In the genomic region with DNA sequence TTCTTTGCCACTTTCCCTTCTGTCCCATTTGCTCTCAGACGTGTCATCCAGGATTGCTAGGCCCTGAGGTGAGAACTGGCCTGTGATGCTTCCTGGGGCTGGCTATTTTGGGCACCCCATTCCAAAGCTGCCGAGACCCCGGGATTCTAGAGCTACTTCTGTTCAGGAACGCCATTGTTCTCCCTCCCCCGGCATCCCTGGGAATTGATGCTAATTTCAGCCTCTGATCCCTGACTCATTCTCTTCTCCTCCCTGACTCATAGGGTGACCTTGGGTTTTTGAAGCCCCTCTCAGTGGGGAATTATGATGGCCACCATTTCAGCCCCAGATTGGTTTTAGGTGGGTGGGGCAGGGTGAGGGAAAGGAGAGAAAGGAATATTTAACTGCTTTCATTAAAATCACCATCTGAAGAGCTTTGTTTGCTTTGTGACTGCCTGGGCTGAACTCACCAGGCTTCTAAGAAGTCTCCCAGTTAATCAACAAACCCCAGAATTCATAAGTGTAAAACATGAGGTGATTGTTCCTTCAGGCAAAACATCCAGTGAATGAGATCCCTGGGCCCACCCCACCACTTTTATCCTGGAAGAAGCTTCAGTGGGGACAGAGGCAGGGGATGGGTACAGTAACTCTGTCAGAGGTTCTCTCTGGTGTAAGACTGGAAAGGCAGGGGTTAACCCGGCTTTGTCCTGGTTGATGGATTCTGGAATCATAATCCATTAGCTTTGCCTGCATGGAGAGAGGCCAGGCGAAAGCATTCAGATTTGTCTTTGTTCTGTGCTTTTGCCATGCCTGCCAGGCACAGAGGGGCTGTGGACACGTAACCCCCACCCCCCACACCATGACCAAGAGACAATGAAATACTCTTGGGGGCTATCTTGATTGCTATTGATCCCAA, we compare ENCODE assay signal across 1 cellular context.
TF ChIP-seq lines count a peak whose summit lies in the region.

No MANE protein-coding gene starts in this region.

TF ChIP-seq in WTC11, 78 proteins besides CTCF, POLR2A, EP300 and RAD21:
- TF ChIP-seq, protein P1, sequence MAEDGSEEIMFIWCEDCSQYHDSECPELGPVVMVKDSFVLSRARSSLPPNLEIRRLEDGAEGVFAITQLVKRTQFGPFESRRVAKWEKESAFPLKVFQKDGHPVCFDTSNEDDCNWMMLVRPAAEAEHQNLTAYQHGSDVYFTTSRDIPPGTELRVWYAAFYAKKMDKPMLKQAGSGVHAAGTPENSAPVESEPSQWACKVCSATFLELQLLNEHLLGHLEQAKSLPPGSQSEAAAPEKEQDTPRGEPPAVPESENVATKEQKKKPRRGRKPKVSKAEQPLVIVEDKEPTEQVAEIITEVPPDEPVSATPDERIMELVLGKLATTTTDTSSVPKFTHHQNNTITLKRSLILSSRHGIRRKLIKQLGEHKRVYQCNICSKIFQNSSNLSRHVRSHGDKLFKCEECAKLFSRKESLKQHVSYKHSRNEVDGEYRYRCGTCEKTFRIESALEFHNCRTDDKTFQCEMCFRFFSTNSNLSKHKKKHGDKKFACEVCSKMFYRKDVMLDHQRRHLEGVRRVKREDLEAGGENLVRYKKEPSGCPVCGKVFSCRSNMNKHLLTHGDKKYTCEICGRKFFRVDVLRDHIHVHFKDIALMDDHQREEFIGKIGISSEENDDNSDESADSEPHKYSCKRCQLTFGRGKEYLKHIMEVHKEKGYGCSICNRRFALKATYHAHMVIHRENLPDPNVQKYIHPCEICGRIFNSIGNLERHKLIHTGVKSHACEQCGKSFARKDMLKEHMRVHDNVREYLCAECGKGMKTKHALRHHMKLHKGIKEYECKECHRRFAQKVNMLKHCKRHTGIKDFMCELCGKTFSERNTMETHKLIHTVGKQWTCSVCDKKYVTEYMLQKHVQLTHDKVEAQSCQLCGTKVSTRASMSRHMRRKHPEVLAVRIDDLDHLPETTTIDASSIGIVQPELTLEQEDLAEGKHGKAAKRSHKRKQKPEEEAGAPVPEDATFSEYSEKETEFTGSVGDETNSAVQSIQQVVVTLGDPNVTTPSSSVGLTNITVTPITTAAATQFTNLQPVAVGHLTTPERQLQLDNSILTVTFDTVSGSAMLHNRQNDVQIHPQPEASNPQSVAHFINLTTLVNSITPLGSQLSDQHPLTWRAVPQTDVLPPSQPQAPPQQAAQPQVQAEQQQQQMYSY (CRISPR knock-in tag; IDR thresholded peaks at IDR 0.05), result peak; percentile 46; the same call in 1 of the 2 replicates
- 0 out of 2 replicates have a peak, but pooled peaks have one; percentile 35 for TF ChIP-seq ETV6 (CRISPR knock-in tag; IDR thresholded peaks at IDR 0.05)
- 0 out of 2 replicates have a peak, but pooled peaks have one; percentile 23 for TF ChIP-seq FOXP4 (CRISPR knock-in tag; IDR thresholded peaks at IDR 0.05)
- no peak for TF ChIP-seq AFF4 (CRISPR knock-in tag; IDR thresholded peaks at IDR 0.05; ENCODE audit: borderline replicate concordance)
- no peak for TF ChIP-seq ZNF263 (CRISPR knock-in tag; IDR thresholded peaks at IDR 0.05; ENCODE audit: low read depth)
